Comparison of ENCODE assay signal across 16 cellular contexts in the genomic region with DNA sequence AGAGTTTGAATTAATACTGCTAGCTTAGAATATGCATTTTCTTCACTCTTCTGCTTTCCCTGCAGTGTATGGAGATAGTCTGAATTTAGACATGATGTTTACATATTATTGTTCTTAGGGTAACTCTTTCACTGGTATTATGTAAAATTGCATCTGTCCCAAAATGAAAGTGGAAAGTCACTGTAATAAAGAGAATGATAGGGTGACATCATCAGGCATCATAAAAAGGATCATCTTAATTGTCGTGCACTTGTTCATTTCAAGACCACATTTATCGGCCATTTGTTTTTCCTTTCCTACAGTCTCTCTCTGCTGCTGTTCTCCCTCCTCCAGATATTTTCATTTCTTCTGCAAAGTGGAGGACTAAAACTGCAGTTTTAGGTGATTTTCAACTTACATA.
DNase-seq lines count a peak whose midpoint lies in the region; ATAC-seq and TF ChIP-seq lines count a peak whose summit lies in the region.
"Had no signal": no experiment of that assay in that cellular context is flagged by ENCODE, and none has a peak within 500 bp of the region (broad histone marks: within the 10 kb centered on the region; RNA-seq: fewer than 3 reads in every experiment).

No MANE protein-coding gene starts in this region.

- no peak for DNase-seq in activated CD4-positive, alpha-beta T cell treated with anti-CD3 and anti-CD28 coated beads, Interleukin-2, amount 10 ng/mL, durations not matched to agents 24 days and 14 days
- no peak for DNase-seq in activated CD4-positive, alpha-beta T cell treated with anti-CD3 and anti-CD28 coated beads for 4 hours
- no peak for DNase-seq in natural killer cell treated with Interleukin-12 subunit alpha and Interleukin-12 subunit beta and Interleukin-15 and Interleukin-18, amount 100 ng/mL, for 72 hours (ENCODE audit: low spot score)
- no peak for DNase-seq in natural killer cell
- DNase-seq in stimulated activated effector memory CD8-positive, alpha-beta T cell treated with anti-CD3 and anti-CD28 coated beads, Interleukin-12 subunit alpha, Interleukin-12 subunit beta, amount 100 ng/mL, for 72 hours (ENCODE audit: low spot score in 2 of 2), result no peak
- DNase-seq in SJCRH30, result no peak
- DNase-seq: DMS79 treated with DMSO at 0.1 percent for 48 hours, Karpas-422, NCI-H1105, NCI-H1694, NCI-H510A treated with DMSO at 0.1 percent for 48 hours had no signal

- no peak overlapping the region for H3K4me3 ChIP-seq in SJCRH30
- H3K4me3 ChIP-seq: BLaER1, GM23338 had no signal

- H3K4me1 Mint-ChIP-seq in activated CD4-positive, alpha-beta T cell treated with anti-CD3 and anti-CD28 coated beads, Interleukin-2, amount 10 ng/mL, durations not matched to agents 24 days and 14 days, result peaks cover 27% of the 10 kb centered on the region
- H3K4me1 Mint-ChIP-seq in natural killer cell treated with Interleukin-12 subunit alpha and Interleukin-12 subunit beta and Interleukin-15 and Interleukin-18, amount 100 ng/mL, for 72 hours (ENCODE audit: low read depth in 2 of 2), result peaks cover 22 to 35% of the 10 kb centered on the region in 2 donors
- H3K4me1 Mint-ChIP-seq in natural killer cell, result peaks cover 0 to 6% of the 10 kb centered on the region in 2 donors
- H3K4me1 Mint-ChIP-seq in activated T-helper 17 cell treated with anti-CD3 and anti-CD28 coated beads, Interleukin-2, amount 50 U/mL, for 72 hours, result peaks cover 15% of the 10 kb centered on the region
- peaks cover 39% of the 10 kb centered on the region for H3K4me1 Mint-ChIP-seq in stimulated activated effector memory CD8-positive, alpha-beta T cell treated with anti-CD3 and anti-CD28 coated beads, Interleukin-12 subunit alpha, Interleukin-12 subunit beta, amount 100 ng/mL, for 72 hours
- H3K4me1 Mint-ChIP-seq: GM23338 had no signal

- ATAC-seq in natural killer cell treated with Interleukin-12 subunit alpha and Interleukin-12 subunit beta and Interleukin-15 and Interleukin-18, amount 100 ng/mL, for 72 hours, result peak in 1 of 2 donors; percentile 21
- no peak for ATAC-seq in natural killer cell
- peak; percentile 45 for ATAC-seq in activated T-helper 17 cell treated with anti-CD3 and anti-CD28 coated beads, Interleukin-2, amount 50 U/mL, for 72 hours (replicated peaks)
- ATAC-seq in stimulated activated effector memory CD8-positive, alpha-beta T cell treated with anti-CD3 and anti-CD28 coated beads, Interleukin-12 subunit alpha, Interleukin-12 subunit beta, amount 100 ng/mL, for 72 hours, result peak; percentile 61
- no peak for ATAC-seq in HG03565 (IDR thresholded peaks at IDR 0.05; ENCODE audit: unreplicated experiment)
- ATAC-seq: GM23338, Panc1 had no signal

- H3K27me3 Mint-ChIP-seq in activated CD4-positive, alpha-beta T cell treated with anti-CD3 and anti-CD28 coated beads, Interleukin-2, amount 10 ng/mL, durations not matched to agents 24 days and 14 days, result peaks cover 12% of the 10 kb centered on the region
- peaks cover 6 to 13% of the 10 kb centered on the region in 2 donors for H3K27me3 Mint-ChIP-seq in natural killer cell treated with Interleukin-12 subunit alpha and Interleukin-12 subunit beta and Interleukin-15 and Interleukin-18, amount 100 ng/mL, for 72 hours
- H3K27me3 Mint-ChIP-seq in natural killer cell (ENCODE audit: low read depth in 2 of 2), result peaks cover 11 to 59% of the 10 kb centered on the region in 2 donors
- H3K27me3 Mint-ChIP-seq in activated T-helper 17 cell treated with anti-CD3 and anti-CD28 coated beads, Interleukin-2, amount 50 U/mL, for 72 hours, result no peaks in the 10 kb centered on the region

- TF ChIP-seq CTCF in natural killer cell (IDR thresholded peaks at IDR 0.05), result no peak

- H3K27ac ChIP-seq in SJCRH30, result no peak overlapping the region
- H3K27ac ChIP-seq: BLaER1 had no signal

- no peaks in the 10 kb centered on the region for H3K9me3 Mint-ChIP-seq in activated CD4-positive, alpha-beta T cell treated with anti-CD3 and anti-CD28 coated beads, Interleukin-2, amount 10 ng/mL, durations not matched to agents 24 days and 14 days
- H3K9me3 Mint-ChIP-seq in natural killer cell treated with Interleukin-12 subunit alpha and Interleukin-12 subunit beta and Interleukin-15 and Interleukin-18, amount 100 ng/mL, for 72 hours, result no peaks in the 10 kb centered on the region
- H3K9me3 Mint-ChIP-seq in natural killer cell, result no peaks in the 10 kb centered on the region
- H3K9me3 Mint-ChIP-seq in activated T-helper 17 cell treated with anti-CD3 and anti-CD28 coated beads, Interleukin-2, amount 50 U/mL, for 72 hours, result no peaks in the 10 kb centered on the region
- H3K9me3 Mint-ChIP-seq in stimulated activated effector memory CD8-positive, alpha-beta T cell treated with anti-CD3 and anti-CD28 coated beads, Interleukin-12 subunit alpha, Interleukin-12 subunit beta, amount 100 ng/mL, for 72 hours, result no peaks in the 10 kb centered on the region
- H3K9me3 Mint-ChIP-seq: GM23338 had no signal

- intact Hi-C loops in activated CD4-positive, alpha-beta T cell treated with anti-CD3 and anti-CD28 coated beads, Interleukin-2, amount 10 ng/mL, durations not matched to agents 24 days and 14 days (cut with micrococcal nuclease), result loop anchor here (2.0 to 5.0 kb wide), 4 partner anchors 34 to 529 kb away; a partner anchor contains a TSS
- intact Hi-C loops in natural killer cell (cut with micrococcal nuclease), result no loop called here

- peak overlapping the region; percentile 45 for H3K4me3 Mint-ChIP-seq in activated CD4-positive, alpha-beta T cell treated with anti-CD3 and anti-CD28 coated beads, Interleukin-2, amount 10 ng/mL, durations not matched to agents 24 days and 14 days
- H3K4me3 Mint-ChIP-seq in natural killer cell treated with Interleukin-12 subunit alpha and Interleukin-12 subunit beta and Interleukin-15 and Interleukin-18, amount 100 ng/mL, for 72 hours, result peak overlapping the region; percentile 81
- no peak overlapping the region for H3K4me3 Mint-ChIP-seq in natural killer cell
- H3K4me3 Mint-ChIP-seq in activated T-helper 17 cell treated with anti-CD3 and anti-CD28 coated beads, Interleukin-2, amount 50 U/mL, for 72 hours, result peak overlapping the region; percentile 61
- H3K4me3 Mint-ChIP-seq in stimulated activated effector memory CD8-positive, alpha-beta T cell treated with anti-CD3 and anti-CD28 coated beads, Interleukin-12 subunit alpha, Interleukin-12 subunit beta, amount 100 ng/mL, for 72 hours, result peak overlapping the region; percentile 51
- H3K4me3 Mint-ChIP-seq: GM23338 had no signal

- no peaks in the 10 kb centered on the region for H3K9me3 ChIP-seq in SJCRH30 (replicated peaks)
- H3K9me3 ChIP-seq: BLaER1 had no signal

- H3K36me3 Mint-ChIP-seq in activated CD4-positive, alpha-beta T cell treated with anti-CD3 and anti-CD28 coated beads, Interleukin-2, amount 10 ng/mL, durations not matched to agents 24 days and 14 days (ENCODE audit: low read depth), result peaks cover 1% of the 10 kb centered on the region
- H3K36me3 Mint-ChIP-seq in natural killer cell treated with Interleukin-12 subunit alpha and Interleukin-12 subunit beta and Interleukin-15 and Interleukin-18, amount 100 ng/mL, for 72 hours, result no peaks in the 10 kb centered on the region
- no peaks in the 10 kb centered on the region for H3K36me3 Mint-ChIP-seq in natural killer cell
- H3K36me3 Mint-ChIP-seq in activated T-helper 17 cell treated with anti-CD3 and anti-CD28 coated beads, Interleukin-2, amount 50 U/mL, for 72 hours (ENCODE audit: low read depth), result no peaks in the 10 kb centered on the region
- H3K36me3 Mint-ChIP-seq in stimulated activated effector memory CD8-positive, alpha-beta T cell treated with anti-CD3 and anti-CD28 coated beads, Interleukin-12 subunit alpha, Interleukin-12 subunit beta, amount 100 ng/mL, for 72 hours, result no peaks in the 10 kb centered on the region

- no peaks in the 10 kb centered on the region for H3K27me3 ChIP-seq in SJCRH30
- H3K27me3 ChIP-seq: BLaER1 had no signal

- peaks cover 11% of the 10 kb centered on the region; the same call in 1 of the 2 replicates for H3K4me1 ChIP-seq in SJCRH30

- H3K27ac Mint-ChIP-seq in activated CD4-positive, alpha-beta T cell treated with anti-CD3 and anti-CD28 coated beads, Interleukin-2, amount 10 ng/mL, durations not matched to agents 24 days and 14 days, result peak overlapping the region; percentile 80
- H3K27ac Mint-ChIP-seq in natural killer cell treated with Interleukin-12 subunit alpha and Interleukin-12 subunit beta and Interleukin-15 and Interleukin-18, amount 100 ng/mL, for 72 hours, result peak overlapping the region; percentile 85 to 88
- no peak overlapping the region for H3K27ac Mint-ChIP-seq in natural killer cell
- H3K27ac Mint-ChIP-seq in activated T-helper 17 cell treated with anti-CD3 and anti-CD28 coated beads, Interleukin-2, amount 50 U/mL, for 72 hours, result peak overlapping the region; percentile 78
- peak overlapping the region; percentile 26 for H3K27ac Mint-ChIP-seq in stimulated activated effector memory CD8-positive, alpha-beta T cell treated with anti-CD3 and anti-CD28 coated beads, Interleukin-12 subunit alpha, Interleukin-12 subunit beta, amount 100 ng/mL, for 72 hours
- H3K27ac Mint-ChIP-seq: GM23338 had no signal

- no peaks in the 10 kb centered on the region for H3K36me3 ChIP-seq in SJCRH30
- H3K36me3 ChIP-seq: BLaER1 had no signal

Comparison
In these comparisons a context has a peak if more than half of its experiments do, and no peak if none do; other contexts are left out.
1. H3K27ac Mint-ChIP-seq: peak in activated CD4-positive, alpha-beta T cell treated with anti-CD3 and anti-CD28 coated beads, Interleukin-2, amount 10 ng/mL, durations not matched to agents 24 days and 14 days (single experiment), natural killer cell treated with Interleukin-12 subunit alpha and Interleukin-12 subunit beta and Interleukin-15 and Interleukin-18, amount 100 ng/mL, for 72 hours (2 of 2), activated T-helper 17 cell treated with anti-CD3 and anti-CD28 coated beads, Interleukin-2, amount 50 U/mL, for 72 hours (single experiment) and stimulated activated effector memory CD8-positive, alpha-beta T cell treated with anti-CD3 and anti-CD28 coated beads, Interleukin-12 subunit alpha, Interleukin-12 subunit beta, amount 100 ng/mL, for 72 hours (single experiment); none in natural killer cell (0 of 2).
2. ATAC-seq: peak in activated T-helper 17 cell treated with anti-CD3 and anti-CD28 coated beads, Interleukin-2, amount 50 U/mL, for 72 hours (single experiment) and stimulated activated effector memory CD8-positive, alpha-beta T cell treated with anti-CD3 and anti-CD28 coated beads, Interleukin-12 subunit alpha, Interleukin-12 subunit beta, amount 100 ng/mL, for 72 hours (single experiment); none in natural killer cell (0 of 3) and HG03565 (single experiment).